8 cellular contexts compared by ENCODE assay signal in genomic region chr14:75127474-75127820, GRCh38. TPM values are rescaled to one million over a fixed set of nuclear protein-coding genes. Genes with fewer than 3 reads are reported as not detected.
DNase-seq lines count a peak whose midpoint lies in the region; ATAC-seq and TF ChIP-seq lines count a peak whose summit lies in the region.
"Not testable (repeated sequence)": the region's sequence is repeated elsewhere in the genome, so short reads cannot be mapped to it uniquely, and the experiment has no call there.

No MANE protein-coding gene starts in this region.

- peak overlapping the region; percentile 97 for H3K4me3 Mint-ChIP-seq in activated CD4-positive, alpha-beta T cell treated with anti-CD3 and anti-CD28 coated beads for 36 hours
- H3K4me3 Mint-ChIP-seq in memory B cell, result peak overlapping the region; percentile 94

- peaks cover 19% of the 10 kb centered on the region for H3K36me3 Mint-ChIP-seq in activated CD4-positive, alpha-beta T cell treated with anti-CD3 and anti-CD28 coated beads for 36 hours (ENCODE audit: low read depth)
- not testable (repeated sequence) for H3K36me3 Mint-ChIP-seq in memory B cell

- H3K27me3 Mint-ChIP-seq in activated CD4-positive, alpha-beta T cell treated with anti-CD3 and anti-CD28 coated beads for 36 hours; memory B cell: not testable (repeated sequence)

- H3K4me1 ChIP-seq in DOHH2 (ENCODE audit: control insufficient read depth, low read length), result peaks cover 43% of the 10 kb centered on the region
- H3K4me1 ChIP-seq in Loucy (ENCODE audit: insufficient read depth, low read length, poor library complexity, severe bottlenecking), result peaks cover 26% of the 10 kb centered on the region
- H3K4me1 ChIP-seq in body of pancreas, result peaks cover 24% of the 10 kb centered on the region
- peaks cover 0 to 37% (median 27%) of the 10 kb centered on the region in 4 donors for H3K4me1 ChIP-seq in sigmoid colon
- not testable (repeated sequence) for H3K4me1 ChIP-seq in urinary bladder (ENCODE audit: insufficient read depth)

- not testable (repeated sequence) for TF ChIP-seq CTCF in DOHH2 (IDR thresholded peaks at IDR 0.05; ENCODE audit: low read depth, low read length, poor library complexity, severe bottlenecking); Loucy (conservative IDR thresholded peaks at IDR 0.05; ENCODE audit: low read length); body of pancreas (IDR thresholded peaks at IDR 0.05); fibroblast of the aortic adventitia (IDR thresholded peaks at IDR 0.05; ENCODE audit: insufficient read depth, low read length); sigmoid colon (IDR thresholded peaks at IDR 0.05)

- not testable (repeated sequence) for H3K9me3 ChIP-seq in DOHH2 (ENCODE audit: control insufficient read depth, insufficient read depth, low read length); Loucy (ENCODE audit: insufficient read depth, low read depth, low read length); body of pancreas; sigmoid colon

- peak; percentile 14 for ATAC-seq in activated CD4-positive, alpha-beta T cell treated with anti-CD3 and anti-CD28 coated beads for 36 hours
- peak; percentile 19 for ATAC-seq in body of pancreas
- ATAC-seq in memory B cell (ENCODE audit: low read depth), result not testable (repeated sequence)

- TF ChIP-seq EP300 in sigmoid colon (IDR thresholded peaks at IDR 0.05), result not testable (repeated sequence)

- H3K4me1 Mint-ChIP-seq in activated CD4-positive, alpha-beta T cell treated with anti-CD3 and anti-CD28 coated beads for 36 hours, result peaks cover 40% of the 10 kb centered on the region
- peaks cover 31% of the 10 kb centered on the region for H3K4me1 Mint-ChIP-seq in memory B cell

- H3K9me2 ChIP-seq in DOHH2 (replicated peaks; ENCODE audit: control insufficient read depth, low read length); Loucy (replicated peaks; ENCODE audit: low read depth, low read length): not testable (repeated sequence)

- H3K27ac ChIP-seq in DOHH2 (ENCODE audit: low read depth, low read length) (peak overlapping the region; percentile 73), body of pancreas (peak overlapping the region; percentile 83 to 95 (median 92)), sigmoid colon (peak overlapping the region; percentile 93 to 97 (median 95))
- H3K27ac ChIP-seq in urinary bladder (ENCODE audit: low read depth), result not testable (repeated sequence)

- intact Hi-C loops in activated CD4-positive, alpha-beta T cell treated with anti-CD3 and anti-CD28 coated beads for 36 hours (cut with DNase I, micrococcal nuclease), result loop anchor here (1.0 to 5.0 kb wide), 11 partner anchors 49 to 855 kb away; partner anchors contain the start of genes ERG28 (in 1 of the 2), FOS (in 1 of the 2), TGFB3 (in 1 of the 2) and TMED10 (in 1 of the 2)
- intact Hi-C loops in body of pancreas (cut with DNase I); sigmoid colon (cut with DNase I): not testable (repeated sequence)

- not testable (repeated sequence) for TF ChIP-seq POLR2A in body of pancreas (IDR thresholded peaks at IDR 0.05); sigmoid colon (IDR thresholded peaks at IDR 0.05)

- peak overlapping the region; percentile 90 for H3K4me2 ChIP-seq in DOHH2 (ENCODE audit: low read length)
- H3K4me2 ChIP-seq in Loucy (ENCODE audit: low read depth, low read length, poor library complexity, severe bottlenecking), result peak overlapping the region; percentile 94

- H3F3A ChIP-seq in DOHH2 (ENCODE audit: control insufficient read depth, insufficient read depth), result peaks cover 19% of the 10 kb centered on the region
- not testable (repeated sequence) for H3F3A ChIP-seq in Loucy (ENCODE audit: low read depth)

- peak overlapping the region; percentile 91 for H2AFZ ChIP-seq in Loucy (ENCODE audit: low read length)

- CTCF ChIA-PET in activated CD4-positive, alpha-beta T cell treated with anti-CD3 and anti-CD28 coated beads for 36 hours (lab: Charles Lee), result interaction anchor here (1.0 to 7.1 kb wide), 2 partner anchors 169 to 174 kb away, joined by 6 to 125 read pairs; no protein-coding TSS in a partner anchor

- peak overlapping the region; percentile 95 for H3K9ac ChIP-seq in Loucy (ENCODE audit: low read depth, low read length, poor library complexity, severe bottlenecking)

- H3K27me3 ChIP-seq in DOHH2 (ENCODE audit: control insufficient read depth, low read length); Loucy (ENCODE audit: insufficient read depth, low read length, poor library complexity, severe bottlenecking); body of pancreas; sigmoid colon: not testable (repeated sequence)

- peaks cover 72% of the 10 kb centered on the region for H3K79me2 ChIP-seq in DOHH2 (ENCODE audit: control insufficient read depth, low read length)
- peaks cover 40% of the 10 kb centered on the region for H3K79me2 ChIP-seq in Loucy (ENCODE audit: insufficient read depth, low read length)

- POLR2A ChIA-PET in activated CD4-positive, alpha-beta T cell treated with anti-CD3 and anti-CD28 coated beads for 36 hours (lab: Charles Lee), result interaction anchor here (0.6 to 1.0 kb wide), 4 partner anchors 150 to 435 kb away, joined by 3 to 7 read pairs (median 3); no protein-coding TSS in a partner anchor

- not testable (repeated sequence) for H4K20me1 ChIP-seq in DOHH2 (ENCODE audit: control insufficient read depth, insufficient read depth, low read depth, low read length)
- peaks cover 15% of the 10 kb centered on the region for H4K20me1 ChIP-seq in Loucy (ENCODE audit: insufficient read depth, low read length, poor library complexity, severe bottlenecking)

- peaks cover 59% of the 10 kb centered on the region for H3K36me3 ChIP-seq in DOHH2 (ENCODE audit: control insufficient read depth, low read length)
- H3K36me3 ChIP-seq in Loucy (ENCODE audit: insufficient read depth, low read length); body of pancreas (replicated peaks in 1 of 2; ENCODE audit: insufficient read depth in 1 of 2, low read depth in 2 of 2); sigmoid colon; urinary bladder (ENCODE audit: insufficient read depth): not testable (repeated sequence)

- not testable (repeated sequence) for H3K9me3 Mint-ChIP-seq in activated CD4-positive, alpha-beta T cell treated with anti-CD3 and anti-CD28 coated beads for 36 hours (ENCODE audit: low read depth); memory B cell

- H3K27ac Mint-ChIP-seq in activated CD4-positive, alpha-beta T cell treated with anti-CD3 and anti-CD28 coated beads for 36 hours, result peak overlapping the region; percentile 98
- H3K27ac Mint-ChIP-seq in memory B cell, result peak overlapping the region; percentile 99

- H3K4me3 ChIP-seq in DOHH2 (ENCODE audit: low read length) (peak overlapping the region; percentile 99), Loucy (ENCODE audit: low read length, poor library complexity, severe bottlenecking) (peak overlapping the region; percentile 91), body of pancreas (peak overlapping the region; percentile 66 to 92), fibroblast of the aortic adventitia (ENCODE audit: low read depth, low read length) (peak overlapping the region; percentile 81), sigmoid colon (peak overlapping the region; percentile 59 to 84 (median 72)), urinary bladder (ENCODE audit: low read depth, low read length) (peak overlapping the region; percentile 67)

- WGBS in body of pancreas, 2 donors, result 8 to 16% methylated on average over 16 of the region's 16 CpGs
- 8 to 32% methylated on average over 16 of the region's 16 CpGs for WGBS in sigmoid colon, 2 donors
- WGBS in urinary bladder, result 27% methylated on average over 16 of the region's 16 CpGs

- peak; percentile 38 for DNase-seq in activated CD4-positive, alpha-beta T cell treated with anti-CD3 and anti-CD28 coated beads for 36 hours
- DNase-seq in body of pancreas, result peak in 3 of 4 donors; percentile 22 to 41 (median 26)
- DNase-seq in fibroblast of the aortic adventitia (ENCODE audit: low read depth); memory B cell (ENCODE audit: low spot score in 2 of 2); sigmoid colon: not testable (repeated sequence)

RNA-seq across cellular contexts. Expression of gene NEK9, which starts 0.6 kb away (rescaled TPM):
- 10 to 100 TPM; 45.2 to 58.7 TPM for total RNA-seq in activated CD4-positive, alpha-beta T cell treated with anti-CD3 and anti-CD28 coated beads for 36 hours
- 10 to 100 TPM; 26.4 to 38.4 TPM for total RNA-seq in body of pancreas
- total RNA-seq in fibroblast of the aortic adventitia (ENCODE audit: low replicate concordance), result 51.3 and 80.8 TPM in 2 replicates
- 10 to 100 TPM; 54.4 to 66.7 (median 59.9) TPM for total RNA-seq in sigmoid colon
- polyA plus RNA-seq in sigmoid colon, result 10 to 100 TPM in 2 of 3 donors, 1 to 10 TPM in 1; 9.0 to 38.8 (median 11.4) TPM
- 70.3 TPM for total RNA-seq in urinary bladder
- 74.7 TPM for polyA plus RNA-seq in urinary bladder

RNA-seq across cellular contexts. Expression of gene TMED10, which starts 49.0 kb away (rescaled TPM):
- total RNA-seq in activated CD4-positive, alpha-beta T cell treated with anti-CD3 and anti-CD28 coated beads for 36 hours, result 100 to 1,000 TPM; 179 to 253 TPM
- total RNA-seq in body of pancreas, result 100 to 1,000 TPM; 150 to 243 TPM
- total RNA-seq in fibroblast of the aortic adventitia (ENCODE audit: low replicate concordance), result 143 and 373 TPM in 2 replicates
- total RNA-seq in sigmoid colon, result 100 to 1,000 TPM; 107 to 175 (median 165) TPM
- polyA plus RNA-seq in sigmoid colon, result 100 to 1,000 TPM in 1 of 3 donors, 10 to 100 TPM in 2; 38.4 to 236 (median 51.1) TPM
- 231 TPM for total RNA-seq in urinary bladder
- 242 TPM for polyA plus RNA-seq in urinary bladder

RNA-seq across cellular contexts. Expression of gene ZC2HC1C, which starts 58.0 kb away (rescaled TPM):
- 1 to 10 TPM; 1.2 to 1.3 TPM for total RNA-seq in activated CD4-positive, alpha-beta T cell treated with anti-CD3 and anti-CD28 coated beads for 36 hours
- 1 to 10 TPM; 7.3 to 7.8 TPM for total RNA-seq in body of pancreas
- total RNA-seq in fibroblast of the aortic adventitia (ENCODE audit: low replicate concordance), result 0.90 and 1.6 TPM in 2 replicates
- 1 to 10 TPM; 3.6 to 4.6 (median 4.0) TPM for total RNA-seq in sigmoid colon
- 1 to 10 TPM; 1.2 to 4.6 (median 4.6) TPM for polyA plus RNA-seq in sigmoid colon
- total RNA-seq in urinary bladder, result 1.5 TPM
- polyA plus RNA-seq in urinary bladder, result 2.3 TPM
